In the genomic region with DNA sequence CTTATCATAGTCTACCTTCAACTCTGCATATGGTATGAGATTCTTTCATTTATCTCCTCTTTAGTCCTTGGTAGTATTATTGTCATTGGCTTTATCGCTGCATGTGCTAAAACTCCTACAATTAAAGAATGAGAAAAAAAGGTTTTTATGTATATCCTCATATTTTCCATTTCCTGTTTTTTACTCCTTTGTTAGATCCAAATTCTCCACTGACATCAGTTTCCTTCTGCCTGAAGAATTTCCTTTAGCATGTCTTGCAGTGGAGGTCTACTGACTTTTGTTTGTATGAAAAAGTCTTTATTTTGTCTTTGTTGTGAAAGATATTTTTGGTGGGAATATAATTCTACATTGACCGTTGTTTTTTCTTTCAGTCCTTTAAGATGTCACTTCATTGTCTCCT, we compare ENCODE assay signal across 35 cellular contexts.
DNase-seq lines count a peak whose midpoint lies in the region; ATAC-seq, FAIRE-seq and TF ChIP-seq lines count a peak whose summit lies in the region.
"Had no signal": no experiment of that assay in that cellular context is flagged by ENCODE, and none has a peak within 500 bp of the region (broad histone marks: within the 10 kb centered on the region; RNA-seq: fewer than 3 reads in every experiment).

No MANE protein-coding gene starts in this region.

- H3K4me1 ChIP-seq in K562 (replicated peaks in 1 of 2; ENCODE audit: control insufficient read depth in 2 of 2, insufficient read depth in 2 of 2, low read length in 2 of 2) (peaks cover 0 to 3% of the 10 kb centered on the region in 2 experiments; a peak in 1 of 5 replicates), endothelial cell of umbilical vein (ENCODE audit: control insufficient read depth, extremely low read depth, insufficient read depth, low read length) (peaks cover 13% of the 10 kb centered on the region)
- H3K4me1 ChIP-seq: BE2C, BLaER1, Caco-2 had no signal

- H3K4me3 ChIP-seq in K562 (no peak overlapping the region), endothelial cell of umbilical vein (replicated peaks in 1 of 3; ENCODE audit: insufficient read depth in 1 of 3, low read depth in 1 of 3, low read length in 3 of 3) (no peak overlapping the region), coronary artery (no peak overlapping the region)
- H3K4me3 ChIP-seq: A549; BLaER1; BLaER1 treated with 17β-estradiol and CSF1 and Interleukin-3, amounts not matched to agents 10 nM and 100 nM had no signal

- no peak overlapping the region for H3K9ac ChIP-seq in K562 (ENCODE audit: insufficient read depth in 1 of 2, low read depth in 2 of 2, low read length in 2 of 2)
- H3K9ac ChIP-seq in endothelial cell of umbilical vein (replicated peaks; ENCODE audit: extremely low read depth, insufficient read depth, low read length) = no peak overlapping the region
- H3K9ac ChIP-seq: BLaER1; BLaER1 treated with 17β-estradiol and CSF1 and Interleukin-3, amounts not matched to agents 10 nM and 100 nM had no signal

- H3K9me3 ChIP-seq in K562 (replicated peaks; ENCODE audit: control insufficient read depth, insufficient read depth, low read depth, low read length) (no peaks in the 10 kb centered on the region), endothelial cell of umbilical vein (replicated peaks; ENCODE audit: control insufficient read depth, insufficient read depth, low read length) (no peaks in the 10 kb centered on the region)
- H3K9me3 ChIP-seq: A549; BE2C; BLaER1; BLaER1 treated with 17β-estradiol and CSF1 and Interleukin-3, amounts not matched to agents 10 nM and 100 nM; Caco-2 had no signal

- H4K20me1 ChIP-seq in K562 (replicated peaks; ENCODE audit: control insufficient read depth, insufficient read depth, low read length) (no peaks in the 10 kb centered on the region), endothelial cell of umbilical vein (replicated peaks; ENCODE audit: control insufficient read depth, extremely low read depth, insufficient read depth, low read length) (no peaks in the 10 kb centered on the region)
- H4K20me1 ChIP-seq: BLaER1; BLaER1 treated with 17β-estradiol and CSF1 and Interleukin-3, amounts not matched to agents 10 nM and 100 nM had no signal

- H2AFZ ChIP-seq in K562 (ENCODE audit: low read depth, low read length) (peak overlapping the region; percentile 25), endothelial cell of umbilical vein (ENCODE audit: low read depth, low read length) (no peak overlapping the region)

- intact Hi-C loops in K562 (cut with micrococcal nuclease) = no loop called here
- intact Hi-C loops in endothelial cell of umbilical vein (cut with micrococcal nuclease) = no loop called here

- H3K27me3 ChIP-seq in K562 (ENCODE audit: control insufficient read depth in 2 of 2, insufficient read depth in 2 of 2, low read length in 2 of 2) (no peaks in the 10 kb centered on the region), endothelial cell of umbilical vein (ENCODE audit: control insufficient read depth in 2 of 2, insufficient read depth in 2 of 2, low read length in 2 of 2) (no peaks in the 10 kb centered on the region)
- H3K27me3 ChIP-seq: BE2C; BLaER1; BLaER1 treated with 17β-estradiol and CSF1 and Interleukin-3, amounts not matched to agents 10 nM and 100 nM had no signal

- no peak for TF ChIP-seq CTCF in K562 (IDR thresholded peaks at IDR 0.05 in 2 of 3, conservative IDR thresholded peaks at IDR 0.05 in 1 of 3; ENCODE audit: insufficient read depth in 2 of 3, low read depth in 1 of 3, low read length in 3 of 3)
- no peak for TF ChIP-seq CTCF in endothelial cell of umbilical vein (IDR thresholded peaks at IDR 0.05; ENCODE audit: extremely low read depth in 1 of 2, insufficient read depth in 1 of 2, low read depth in 1 of 2, low read length in 2 of 2)
- TF ChIP-seq CTCF in coronary artery (IDR thresholded peaks at IDR 0.05) = no peak

- no peaks in the 10 kb centered on the region for H3K9me1 ChIP-seq in K562 (ENCODE audit: control insufficient read depth, insufficient read depth, low read length)
- H3K9me1 ChIP-seq in endothelial cell of umbilical vein (replicated peaks; ENCODE audit: control insufficient read depth, extremely low read depth, insufficient read depth, low read length) = no peaks in the 10 kb centered on the region

- TF ChIP-seq EP300 in K562 (IDR thresholded peaks at IDR 0.05; ENCODE audit: low read length) = no peak

- H3K4me2 ChIP-seq in K562 (ENCODE audit: insufficient read depth, low read length) (no peak overlapping the region), endothelial cell of umbilical vein (ENCODE audit: insufficient read depth, low read length) (no peak overlapping the region)
- H3K4me2 ChIP-seq: A549; BLaER1; BLaER1 treated with 17β-estradiol and CSF1 and Interleukin-3, amounts not matched to agents 10 nM and 100 nM had no signal

- no peak for TF ChIP-seq RAD21 in K562 (CRISPR knock-in tag; conservative IDR thresholded peaks at IDR 0.05 in 1 of 2, IDR thresholded peaks at IDR 0.05 in 1 of 2)

- POLR2A ChIA-PET in K562 (lab: Yijun Ruan, JAX) = no interaction called here
- POLR2A ChIA-PET in endothelial cell of umbilical vein (lab: Charles Lee) = no interaction called here

- no peak for TF ChIP-seq POLR2A in K562 (conservative IDR thresholded peaks at IDR 0.05)
- TF ChIP-seq POLR2A in endothelial cell of umbilical vein (IDR thresholded peaks at IDR 0.05; ENCODE audit: low read depth, low read length) = no peak

- DNase-seq in K562 (ENCODE audit: extremely low read depth in 1 of 4, low spot score in 3 of 4) = no peak
- peak; percentile 47 for DNase-seq in dermis blood vessel endothelial cell
- peak; percentile 69 for DNase-seq in endothelial cell of umbilical vein (ENCODE audit: low read depth, low spot score)
- peak; percentile 47 for DNase-seq in pulmonary artery endothelial cell (ENCODE audit: low read depth, low spot score)
- no peak for DNase-seq in substantia nigra (lab: John Stamatoyannopoulos, UW)
- DNase-seq in NCI-H146 (lab: John Stamatoyannopoulos, UW) = no peak
- DNase-seq in coronary artery (ENCODE audit: low spot score) = no peak
- DNase-seq: 8988T; ACHN; AML-193; BE2C; C1 segment of cervical spinal cord; Caco-2; Calu3; CD4-positive, alpha-beta memory T cell; CD4-positive, alpha-beta T cell; CD4-positive, CD25-positive, alpha-beta regulatory T cell; CD8-positive, alpha-beta memory T cell; CD8-positive, alpha-beta T cell; COR-L47; DMS 273 treated with DMSO at 0.1 percent for 48 hours; DMS153; DMS53; DMS79; DMS79 treated with DMSO at 0.1 percent for 48 hours; DND-41; EL had no signal

- in situ Hi-C loops in K562 (cut with MboI) = no loop called here

- no TSS peak for BruUV-seq in K562 (replicated peaks; lab: Mats Ljungman, UMichigan)
- BruUV-seq in endothelial cell of umbilical vein (replicated peaks; lab: Mats Ljungman, UMichigan) = no TSS peak

- H3K79me2 ChIP-seq in K562 (ENCODE audit: control insufficient read depth, insufficient read depth, low read length) (no peaks in the 10 kb centered on the region), endothelial cell of umbilical vein (ENCODE audit: control insufficient read depth, insufficient read depth, low read length) (no peaks in the 10 kb centered on the region)

- no peak for ATAC-seq in K562
- no peak for ATAC-seq in HG03045 (IDR thresholded peaks at IDR 0.05; ENCODE audit: unreplicated experiment)
- ATAC-seq: A549; CD8-positive, alpha-beta T cell had no signal

- FAIRE-seq in K562 (lab: Jason Lieb, UNC) (no peak), endothelial cell of umbilical vein (lab: Jason Lieb, UNC) (peak; percentile 40)
- FAIRE-seq: A204.1, A549, D721Med had no signal

- dilution Hi-C loops in endothelial cell of umbilical vein (cut with MboI; ENCODE audit: extremely low pct_ligation_motif_present, low sequenced_read_pairs) = no loop called here

- CTCF ChIA-PET in K562 (lab: Yijun Ruan, JAX; ENCODE audit: low intra/inter-chr PET ratio) (no interaction called here), endothelial cell of umbilical vein (lab: Charles Lee) (no interaction called here)

- H3K36me3 ChIP-seq in K562 (ENCODE audit: control insufficient read depth, insufficient read depth, low read length) (no peaks in the 10 kb centered on the region), endothelial cell of umbilical vein (ENCODE audit: control insufficient read depth in 2 of 2, extremely low read depth in 1 of 2, insufficient read depth in 2 of 2, low read length in 2 of 2) (no peaks in the 10 kb centered on the region)
- H3K36me3 ChIP-seq: BE2C; BLaER1; BLaER1 treated with 17β-estradiol and CSF1 and Interleukin-3, amounts not matched to agents 10 nM and 100 nM had no signal

- H3K27ac ChIP-seq in K562 (ENCODE audit: extremely low read depth, low read depth, low read length) = no peak overlapping the region
- H3K27ac ChIP-seq in endothelial cell of umbilical vein (ENCODE audit: insufficient read depth, low read depth, low read length) = no peak overlapping the region
- no peak overlapping the region for H3K27ac ChIP-seq in substantia nigra (ENCODE audit: low read depth, low read length, poor library complexity, severe bottlenecking)
- H3K27ac ChIP-seq in coronary artery = no peak overlapping the region
- H3K27ac ChIP-seq: 22Rv1; A549; BLaER1; BLaER1 treated with 17β-estradiol and CSF1 and Interleukin-3, amounts not matched to agents 10 nM and 100 nM; C4-2B had no signal

- WGBS in K562 (ENCODE audit: insufficient coverage, low coverage, missing lambda C conversion rate) = 38% methylated on average over 2 of the region's 2 CpGs

TF ChIP-seq in K562, 482 proteins besides CTCF, POLR2A, EP300 and RAD21:
- TF ChIP-seq CBFA2T3 (IDR thresholded peaks at IDR 0.05) (peak; percentile 36; the same call in 1 of the 2 replicates), ERF (CRISPR knock-in tag; IDR thresholded peaks at IDR 0.05) (no peak)
TF ChIP-seq in K562: peak in this region for 1.

TF ChIP-seq in endothelial cell of umbilical vein, 7 proteins besides CTCF, POLR2A, EP300 and RAD21:
- TF ChIP-seq EZH2 (IDR thresholded peaks at IDR 0.05; ENCODE audit: borderline replicate concordance, low read depth, low read length, severe bottlenecking) = no peak
- TF ChIP-seq GATA2 (IDR thresholded peaks at IDR 0.05; ENCODE audit: insufficient read depth, insufficient read length, low read depth, low read length) = no peak
- TF ChIP-seq MYC (IDR thresholded peaks at IDR 0.05; ENCODE audit: low read depth, low read length) = no peak
- TF ChIP-seq JUN (IDR thresholded peaks at IDR 0.05; ENCODE audit: borderline replicate concordance, insufficient read depth, insufficient read length, low read depth) = peak; percentile 15

Comparison
In these comparisons a context has a peak if more than half of its experiments do, and no peak if none do; other contexts are left out.
1. DNase-seq: peak in dermis blood vessel endothelial cell (single experiment), endothelial cell of umbilical vein (single experiment) and pulmonary artery endothelial cell (single experiment); none in K562 (0 of 4), substantia nigra (0 of 49), NCI-H146 (single experiment) and coronary artery (single experiment).